In the genomic region with DNA sequence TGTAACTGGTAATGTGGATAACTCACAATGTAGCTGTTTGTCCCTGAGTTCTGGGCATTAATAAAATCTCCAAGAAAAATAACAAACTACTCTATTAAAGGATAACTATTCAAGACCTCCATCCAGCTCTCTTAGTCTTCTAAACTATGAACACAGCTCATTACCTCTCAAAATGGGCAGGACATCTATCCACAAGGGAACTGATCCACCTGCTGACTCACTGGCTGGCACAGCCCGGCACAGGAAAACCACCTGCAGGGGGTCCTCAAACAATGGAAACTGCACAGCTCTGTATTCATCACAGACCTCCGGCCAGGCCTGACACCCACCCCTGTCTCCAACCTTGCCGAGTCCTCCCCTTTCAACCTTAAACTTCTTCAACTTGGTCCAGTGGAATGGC, we compare ENCODE assay signal across 15 cellular contexts.
"Had no signal": no experiment of that assay in that cellular context is flagged by ENCODE, and none has a peak within 500 bp of the region (broad histone marks: within the 10 kb centered on the region; RNA-seq: fewer than 3 reads in every experiment).

No MANE protein-coding gene starts in this region.

- ATAC-seq: activated T-cell treated with anti-CD3 and anti-CD28 coated beads, Interleukin-2, amount 50 U/mL, for 72 hours; foreskin keratinocyte; heart left ventricle had no signal

- H3K27ac Mint-ChIP-seq: activated CD4-positive, alpha-beta memory T cell treated with anti-CD3 and anti-CD28 coated beads for 36 hours; activated T-cell treated with anti-CD3 and anti-CD28 coated beads, Interleukin-2, amount 50 U/mL, for 72 hours; naive B cell had no signal

- H3K4me3 Mint-ChIP-seq: activated CD4-positive, alpha-beta memory T cell treated with anti-CD3 and anti-CD28 coated beads for 36 hours; activated T-cell treated with anti-CD3 and anti-CD28 coated beads, Interleukin-2, amount 50 U/mL, for 72 hours; naive B cell had no signal

- H3K36me3 Mint-ChIP-seq: activated CD4-positive, alpha-beta memory T cell treated with anti-CD3 and anti-CD28 coated beads for 36 hours had no signal

- H3K4me3 ChIP-seq: ascending aorta, cardiac muscle cell, heart left ventricle, right atrium auricular region, skin epidermis, stomach, thoracic aorta had no signal

- H3K9me3 Mint-ChIP-seq: activated CD4-positive, alpha-beta memory T cell treated with anti-CD3 and anti-CD28 coated beads for 36 hours had no signal

- DNase-seq: activated CD4-positive, alpha-beta memory T cell treated with anti-CD3 and anti-CD28 coated beads for 36 hours; activated CD4-positive, alpha-beta T cell treated with anti-CD3 and anti-CD28 coated beads for 1 hour; activated gamma-delta T cell treated with Interleukin-2 at 50 U/mL for 16 hours; activated T-cell treated with anti-CD3 and anti-CD28 coated beads, Interleukin-2, amount 50 U/mL, for 72 hours; foreskin keratinocyte; heart left ventricle; islet precursor cell; naive B cell; stomach; T-helper 9 cell had no signal
